9 cellular contexts compared by ENCODE assay signal in genomic region chr17:14205992-14206461, GRCh38. TPM values are rescaled to one million over a fixed set of nuclear protein-coding genes. Genes with fewer than 3 reads are reported as not detected.
DNase-seq lines count a peak whose midpoint lies in the region; ATAC-seq, FAIRE-seq and TF ChIP-seq lines count a peak whose summit lies in the region.
"Had no signal": no experiment of that assay in that cellular context is flagged by ENCODE, and none has a peak within 500 bp of the region (broad histone marks: within the 10 kb centered on the region; RNA-seq: fewer than 3 reads in every experiment).

No MANE protein-coding gene starts in this region.

- WGBS in small intestine, 3 donors = 6 to 58% (median 37%) methylated on average over 13 of the region's 13 CpGs

- FAIRE-seq in small intestine (lab: Jason Lieb, UNC) (no peak), D721Med (lab: Jason Lieb, UNC) (no peak)

- H3K9me3 ChIP-seq in small intestine (ENCODE audit: control insufficient read depth, low read depth) = no peaks in the 10 kb centered on the region

- TF ChIP-seq CTCF in D721Med (IDR thresholded peaks at IDR 0.05; ENCODE audit: insufficient read depth, missing control alignments) = no peak

- peaks cover 7% of the 10 kb centered on the region in 2 donors for H3K4me1 ChIP-seq in small intestine (ENCODE audit: control insufficient read depth in 2 of 2, insufficient read depth in 1 of 2, low read depth in 1 of 2, low read length in 1 of 2)

- peak; percentile 27 to 55 for ATAC-seq in activated CD4-positive, CD25-positive, alpha-beta regulatory T cell treated with anti-CD3 and anti-CD28 coated beads, Interleukin-2, amount 50 U/mL, for 24 hours

- peaks cover 0 to 2% of the 10 kb centered on the region in 2 donors for H3K36me3 ChIP-seq in small intestine (ENCODE audit: control insufficient read depth in 2 of 2, insufficient read depth in 2 of 2, low read length in 2 of 2)

- H3K27ac ChIP-seq in small intestine (ENCODE audit: low read depth in 1 of 2, low read length in 1 of 2) = peak overlapping the region in 1 of 2 donors; percentile 39

- no peak overlapping the region for H3K4me3 ChIP-seq in small intestine (ENCODE audit: low read depth in 1 of 2, low read length in 2 of 2)

- no peak for TF ChIP-seq POLR2A in erythroblast (IDR thresholded peaks at IDR 0.05; ENCODE audit: low read length)

- DNase-seq in H4 (ENCODE audit: low spot score) (peak; percentile 87), cerebellar nuclear complex (lab: John Stamatoyannopoulos, UW) (peak; percentile 56 to 86), small intestine (peak; percentile 86), MV-4-11 (lab: John Stamatoyannopoulos, UW) (no peak), NOMO-1 treated with dmso at 0.1 percent for 144 hours (lab: John Stamatoyannopoulos, UW; ENCODE audit: unreplicated experiment) (no peak), D721Med (ENCODE audit: insufficient read length, low spot score) (no peak), erythroblast (lab: John Stamatoyannopoulos, UW) (no peak)
- DNase-seq: GDM1 had no signal

- H3K27me3 ChIP-seq in small intestine (ENCODE audit: control insufficient read depth in 2 of 2, insufficient read depth in 2 of 2, low read length in 2 of 2) = no peaks in the 10 kb centered on the region

RNA-seq across cellular contexts. Expression of gene CDRT15, which starts 30.6 kb away (rescaled TPM):
- not detected in 2 replicates for total RNA-seq in H4 (2014; rRNA removed; shearing (Covaris generic))
- polyA plus RNA-seq in small intestine = not detected

Comparison
In these comparisons a context has a peak if more than half of its experiments do, and no peak if none do; other contexts are left out.
1. DNase-seq: peak in H4 (single experiment), cerebellar nuclear complex (2 of 2) and small intestine (single experiment); none in MV-4-11 (single experiment), NOMO-1 treated with dmso at 0.1 percent for 144 hours (single experiment), D721Med (single experiment) and erythroblast (0 of 2).